Comparison of ENCODE assay signal across 8 cellular contexts in genomic region chr16:4373909-4374742, GRCh38. TPM values are rescaled to one million over a fixed set of nuclear protein-coding genes. Genes with fewer than 3 reads are reported as not detected.
A peak's percentile ranks its signal among the peaks of the same experiment; 100 is the strongest.
DNase-seq lines count a peak whose midpoint lies in the region; FAIRE-seq and TF ChIP-seq lines count a peak whose summit lies in the region.

No MANE protein-coding gene starts in this region.

- H3K36me3 ChIP-seq in keratinocyte (ENCODE audit: control insufficient read depth in 2 of 2, extremely low read depth in 1 of 2, insufficient read depth in 2 of 2, low read length in 2 of 2): no peaks in the 10 kb centered on the region

- dilution Hi-C loops in keratinocyte (cut with MboI; ENCODE audit: extremely low pct_ligation_motif_present, low sequenced_read_pairs): no loop called here

- H3K4me3 ChIP-seq in keratinocyte (ENCODE audit: control insufficient read depth in 2 of 3, extremely low read depth in 1 of 3, insufficient read depth in 2 of 3, low read depth in 1 of 3, low read length in 3 of 3): no peak overlapping the region

- H3K27ac ChIP-seq in keratinocyte (ENCODE audit: control insufficient read depth, insufficient read depth, low read length): peak overlapping the region; percentile 2

- peaks cover 3% of the 10 kb centered on the region for H4K20me1 ChIP-seq in keratinocyte (ENCODE audit: control insufficient read depth, extremely low read depth, insufficient read depth, low read length)

- no peak for TF ChIP-seq CTCF in keratinocyte (optimal IDR thresholded peaks at IDR 0.05 in 1 of 3, IDR thresholded peaks at IDR 0.05 in 1 of 3, conservative IDR thresholded peaks at IDR 0.05 in 1 of 3; ENCODE audit: extremely low read depth in 1 of 3, insufficient read depth in 2 of 3, low read length in 3 of 3)

- DNase-seq in HTR-8/SVneo (ENCODE audit: insufficient read length, low spot score) (peak; percentile 74), T47D (ENCODE audit: low read depth in 1 of 2, low spot score in 1 of 2) (peak; percentile 62 to 79), keratinocyte (ENCODE audit: low read depth, low spot score) (no peak), stromal cell of bone marrow (ENCODE audit: low read depth) (peak; percentile 88), NCI-H82 treated with DMSO at 0.1 percent for 48 hours (lab: John Stamatoyannopoulos, UW; ENCODE audit: unreplicated experiment) (no peak), NCI-H748 treated with DMSO at 0.1 percent for 48 hours (lab: John Stamatoyannopoulos, UW) (no peak), superior temporal gyrus (ENCODE audit: extremely low spot score) (no peak)
- DNase-seq in stimulated activated CD4-positive, alpha-beta T cell treated with anti-CD3 and anti-CD28 coated beads, Interleukin-4, amount 100 ng/mL, for 24 hours: no peak

- H3K4me1 ChIP-seq in keratinocyte (ENCODE audit: control insufficient read depth, extremely low read depth, insufficient read depth, low read length): peaks cover 32% of the 10 kb centered on the region

- peak overlapping the region; percentile 60 for H3K9ac ChIP-seq in keratinocyte (ENCODE audit: control insufficient read depth, extremely low read depth, insufficient read depth, low read length)

- no peaks in the 10 kb centered on the region for H3K9me3 ChIP-seq in keratinocyte (ENCODE audit: control insufficient read depth, low read depth, low read length)

- peak overlapping the region; percentile 54 for H3K4me2 ChIP-seq in keratinocyte (ENCODE audit: control insufficient read depth, extremely low read depth, insufficient read depth, low read depth, low read length)

- in situ Hi-C loops in T47D (cut with HindIII; ENCODE audit: low pct_unique_long_range_greater_than_20kb, low sequenced_read_pairs): no loop called here

- no peaks in the 10 kb centered on the region for H3K79me2 ChIP-seq in keratinocyte (ENCODE audit: control insufficient read depth, insufficient read depth, low read length)

- H3K9me1 ChIP-seq in keratinocyte (ENCODE audit: control insufficient read depth, extremely low read depth, insufficient read depth, low read length): peaks cover 3% of the 10 kb centered on the region

- peak; percentile 87 for FAIRE-seq in HTR-8/SVneo (lab: Jason Lieb, UNC)
- FAIRE-seq in keratinocyte (lab: Jason Lieb, UNC): peak; percentile 26

- no peaks in the 10 kb centered on the region for H3K27me3 ChIP-seq in keratinocyte (ENCODE audit: control insufficient read depth, extremely low read depth, insufficient read depth, low read length)

- no peak overlapping the region for H2AFZ ChIP-seq in keratinocyte (ENCODE audit: control insufficient read depth, low read length)

RNA-seq across cellular contexts. Expression of gene VASN, which starts 2.5 kb away (rescaled TPM):
- polyA plus RNA-seq in keratinocyte: 0.37 to 1.1 TPM (median 0.46 TPM) in 3 replicates
- 4.4 TPM for polyA plus RNA-seq in keratinocyte (2011; ENCODE audit: low read depth)
- 0.29 and 0.88 TPM in 2 replicates for polyA plus RNA-seq in keratinocyte (2011; cell fraction: cytosol; rRNA removed)
- polyA plus RNA-seq in keratinocyte (2011; cell fraction: nucleus; rRNA removed): 2.5 and 3.9 TPM in 2 replicates
- polyA plus RNA-seq in keratinocyte (2012; ENCODE audit: low replicate concordance): 0.71 and 6.3 TPM in 2 replicates
- polyA minus RNA-seq in keratinocyte: 0.59 to 0.99 TPM (median 0.80 TPM) in 3 replicates
- polyA minus RNA-seq in keratinocyte (2011; cell fraction: cytosol; rRNA and poly(A)+ RNA removed): 2.7 TPM
- 3.3 and 3.5 TPM in 2 replicates for polyA minus RNA-seq in keratinocyte (2011; cell fraction: nucleus; rRNA and poly(A)+ RNA removed)

RNA-seq across cellular contexts. Expression of gene PAM16, which starts 23.0 kb away (rescaled TPM):
- 25.0 to 41.2 TPM (median 32.7 TPM) in 3 replicates for polyA plus RNA-seq in keratinocyte
- polyA plus RNA-seq in keratinocyte (2011; ENCODE audit: low read depth): 22.4 TPM
- 15.6 and 27.6 TPM in 2 replicates for polyA plus RNA-seq in keratinocyte (2011; cell fraction: cytosol; rRNA removed)
- 29.2 and 38.2 TPM in 2 replicates for polyA plus RNA-seq in keratinocyte (2011; cell fraction: nucleus; rRNA removed)
- polyA plus RNA-seq in keratinocyte (2012; ENCODE audit: low replicate concordance): 33.9 and 36.4 TPM in 2 replicates
- polyA minus RNA-seq in keratinocyte: 7.3 to 8.6 TPM (median 8.0 TPM) in 3 replicates
- 15.9 TPM for polyA minus RNA-seq in keratinocyte (2011; cell fraction: cytosol; rRNA and poly(A)+ RNA removed)
- 9.5 and 11.3 TPM in 2 replicates for polyA minus RNA-seq in keratinocyte (2011; cell fraction: nucleus; rRNA and poly(A)+ RNA removed)

RNA-seq across cellular contexts. Expression of gene CORO7, which starts 42.3 kb away (rescaled TPM):
- polyA plus RNA-seq in keratinocyte: 8.4 to 12.5 TPM (median 12.2 TPM) in 3 replicates
- polyA plus RNA-seq in keratinocyte (2011; ENCODE audit: low read depth): 17.6 TPM
- polyA plus RNA-seq in keratinocyte (2011; cell fraction: cytosol; rRNA removed): 5.3 and 7.6 TPM in 2 replicates
- polyA plus RNA-seq in keratinocyte (2011; cell fraction: nucleus; rRNA removed): 46.0 and 55.4 TPM in 2 replicates
- 10.8 and 15.6 TPM in 2 replicates for polyA plus RNA-seq in keratinocyte (2012; ENCODE audit: low replicate concordance)
- polyA minus RNA-seq in keratinocyte: 10.3 to 53.1 TPM (median 11.7 TPM) in 3 replicates
- polyA minus RNA-seq in keratinocyte (2011; cell fraction: cytosol; rRNA and poly(A)+ RNA removed): 27.4 TPM
- polyA minus RNA-seq in keratinocyte (2011; cell fraction: nucleus; rRNA and poly(A)+ RNA removed): 25.3 and 30.5 TPM in 2 replicates

RNA-seq across cellular contexts. Expression of gene DNAJA3, which starts 51.5 kb away (rescaled TPM):
- 43.5 to 54.6 TPM (median 48.4 TPM) in 3 replicates for polyA plus RNA-seq in keratinocyte
- polyA plus RNA-seq in keratinocyte (2011; ENCODE audit: low read depth): 32.9 TPM
- 39.3 and 41.1 TPM in 2 replicates for polyA plus RNA-seq in keratinocyte (2011; cell fraction: cytosol; rRNA removed)
- 75.6 and 78.0 TPM in 2 replicates for polyA plus RNA-seq in keratinocyte (2011; cell fraction: nucleus; rRNA removed)
- 39.8 and 45.5 TPM in 2 replicates for polyA plus RNA-seq in keratinocyte (2012; ENCODE audit: low replicate concordance)
- 26.4 to 38.6 TPM (median 28.6 TPM) in 3 replicates for polyA minus RNA-seq in keratinocyte
- 37.4 TPM for polyA minus RNA-seq in keratinocyte (2011; cell fraction: cytosol; rRNA and poly(A)+ RNA removed)
- 25.9 and 31.3 TPM in 2 replicates for polyA minus RNA-seq in keratinocyte (2011; cell fraction: nucleus; rRNA and poly(A)+ RNA removed)

RNA-seq across cellular contexts. Expression of gene GLIS2, which starts 58.3 kb away (rescaled TPM):
- polyA plus RNA-seq in keratinocyte: 0.63 to 2.3 TPM (median 1.0 TPM) in 3 replicates
- 1.1 TPM for polyA plus RNA-seq in keratinocyte (2011; ENCODE audit: low read depth)
- 1.6 and 3.7 TPM in 2 replicates for polyA plus RNA-seq in keratinocyte (2011; cell fraction: cytosol; rRNA removed)
- 4.6 and 5.9 TPM in 2 replicates for polyA plus RNA-seq in keratinocyte (2011; cell fraction: nucleus; rRNA removed)
- 2.9 and 5.1 TPM in 2 replicates for polyA plus RNA-seq in keratinocyte (2012; ENCODE audit: low replicate concordance)
- 1.7 to 9.7 TPM (median 1.9 TPM) in 3 replicates for polyA minus RNA-seq in keratinocyte
- 6.5 TPM for polyA minus RNA-seq in keratinocyte (2011; cell fraction: cytosol; rRNA and poly(A)+ RNA removed)
- 2.2 TPM in 2 replicates for polyA minus RNA-seq in keratinocyte (2011; cell fraction: nucleus; rRNA and poly(A)+ RNA removed)

Comparison
In these comparisons a context has a peak if more than half of its experiments do, and no peak if none do; other contexts are left out.
1. DNase-seq: peak in HTR-8/SVneo (single experiment), T47D (2 of 2) and stromal cell of bone marrow (single experiment); none in keratinocyte (single experiment), NCI-H82 treated with DMSO at 0.1 percent for 48 hours (single experiment), NCI-H748 treated with DMSO at 0.1 percent for 48 hours (single experiment), superior temporal gyrus (single experiment) and stimulated activated CD4-positive, alpha-beta T cell treated with anti-CD3 and anti-CD28 coated beads, Interleukin-4, amount 100 ng/mL, for 24 hours (single experiment).